Comparison of ENCODE assay signal across 8 cellular contexts in genomic region chr7:88111136-88111748, GRCh38.
DNase-seq lines count a peak whose midpoint lies in the region; ATAC-seq lines count a peak whose summit lies in the region.

No MANE protein-coding gene starts in this region.

- no peaks in the 10 kb centered on the region for H3K9me3 Mint-ChIP-seq in activated naive CD4-positive, alpha-beta T cell treated with anti-CD3 and anti-CD28 coated beads, Interleukin-2, amount 10 ng/mL, durations not matched to agents 7 days and 5 days

- H3K27ac Mint-ChIP-seq in activated naive CD4-positive, alpha-beta T cell treated with anti-CD3 and anti-CD28 coated beads, Interleukin-2, amount 10 ng/mL, durations not matched to agents 7 days and 5 days = no peak overlapping the region

- H3K4me3 Mint-ChIP-seq in activated naive CD4-positive, alpha-beta T cell treated with anti-CD3 and anti-CD28 coated beads, Interleukin-2, amount 10 ng/mL, durations not matched to agents 7 days and 5 days = no peak overlapping the region

- peak; percentile 55 for ATAC-seq in GM21619 (IDR thresholded peaks at IDR 0.05; ENCODE audit: unreplicated experiment)

- no peaks in the 10 kb centered on the region for H3K4me1 ChIP-seq in skeletal muscle satellite cell (ENCODE audit: control insufficient read depth, insufficient read depth, low read length)

- CTCF ChIA-PET in activated naive CD4-positive, alpha-beta T cell treated with anti-CD3 and anti-CD28 coated beads, Interleukin-2, amount 10 ng/mL, durations not matched to agents 7 days and 5 days (lab: Charles Lee) = interaction anchor here (0.7 to 2.1 kb wide), 6 partner anchors 23 to 325 kb away, joined by 3 to 8 read pairs (median 3); no protein-coding TSS in a partner anchor

- no peaks in the 10 kb centered on the region for H3K36me3 ChIP-seq in skeletal muscle satellite cell (ENCODE audit: insufficient read depth, low read length)

- H3K4me2 ChIP-seq in skeletal muscle satellite cell (ENCODE audit: low read length) = peak overlapping the region; percentile 50

- no peaks in the 10 kb centered on the region for H3K4me1 Mint-ChIP-seq in activated naive CD4-positive, alpha-beta T cell treated with anti-CD3 and anti-CD28 coated beads, Interleukin-2, amount 10 ng/mL, durations not matched to agents 7 days and 5 days

- no peak overlapping the region for H3K9ac ChIP-seq in skeletal muscle satellite cell (ENCODE audit: low read depth, low read length)

- no peaks in the 10 kb centered on the region for H3K27me3 Mint-ChIP-seq in activated naive CD4-positive, alpha-beta T cell treated with anti-CD3 and anti-CD28 coated beads, Interleukin-2, amount 10 ng/mL, durations not matched to agents 7 days and 5 days

- H3K9me3 ChIP-seq in skeletal muscle satellite cell (replicated peaks; ENCODE audit: low read length) = no peaks in the 10 kb centered on the region

- in situ Hi-C loops in Caki2 (cut with HindIII; ENCODE audit: low pct_unique_long_range_greater_than_20kb, low sequenced_read_pairs) = no loop called here

- H3K4me3 ChIP-seq in skeletal muscle satellite cell (ENCODE audit: low read length) = no peak overlapping the region

- peak; percentile 38 for DNase-seq in Caki2 (ENCODE audit: low read depth)
- DNase-seq in MV-4-11 (lab: John Stamatoyannopoulos, UW) = peak; percentile 9
- DNase-seq in SW480 (ENCODE audit: low spot score) = peak; percentile 65
- peak; percentile 54 for DNase-seq in glomerular endothelial cell (ENCODE audit: extremely low read depth, low read depth, low spot score)
- no peak for DNase-seq in NCI-H1436 treated with DMSO at 0.1 percent for 48 hours (lab: John Stamatoyannopoulos, UW)
- no peak for DNase-seq in activated naive CD4-positive, alpha-beta T cell treated with anti-CD3 and anti-CD28 coated beads, Interleukin-2, amount 10 ng/mL, durations not matched to agents 7 days and 5 days

- no peaks in the 10 kb centered on the region for H3K27me3 ChIP-seq in skeletal muscle satellite cell (ENCODE audit: control insufficient read depth, insufficient read depth, low read length)

- H3K36me3 Mint-ChIP-seq in activated naive CD4-positive, alpha-beta T cell treated with anti-CD3 and anti-CD28 coated beads, Interleukin-2, amount 10 ng/mL, durations not matched to agents 7 days and 5 days = no peaks in the 10 kb centered on the region

Comparison
In these comparisons a context has a peak if more than half of its experiments do, and no peak if none do; other contexts are left out.
1. DNase-seq: peak in Caki2 (single experiment), MV-4-11 (single experiment), SW480 (single experiment) and glomerular endothelial cell (single experiment); none in NCI-H1436 treated with DMSO at 0.1 percent for 48 hours (single experiment) and activated naive CD4-positive, alpha-beta T cell treated with anti-CD3 and anti-CD28 coated beads, Interleukin-2, amount 10 ng/mL, durations not matched to agents 7 days and 5 days (single experiment).